ENCODE assay signal across 19 cellular contexts in genomic region chr20:32518593-32519366, GRCh38.
DNase-seq lines count a peak whose midpoint lies in the region; TF ChIP-seq lines count a peak whose summit lies in the region.
"Had no signal": no experiment of that assay in that cellular context is flagged by ENCODE, and none has a peak within 500 bp of the region (broad histone marks: within the 10 kb centered on the region; RNA-seq: fewer than 3 reads in every experiment).

No MANE protein-coding gene starts in this region.

- WGBS in trophoblast cell (ENCODE audit: extremely low coverage, insufficient coverage, insufficient read length), result no CpG with 5 or more reads among the region's 14 CpGs
- 73% methylated on average over 14 of the region's 14 CpGs for WGBS in hepatocyte (ENCODE audit: low lambda C conversion rate, missing lambda C conversion rate)

- H3K36me3 ChIP-seq in trophoblast cell (ENCODE audit: control insufficient read depth in 1 of 2, insufficient read depth in 2 of 2, low read length in 2 of 2) (no peaks in the 10 kb centered on the region), hepatocyte (replicated peaks; ENCODE audit: insufficient read depth, low read depth) (no peaks in the 10 kb centered on the region)
- H3K36me3 ChIP-seq: esophagus squamous epithelium, neutrophil had no signal

- H3K27me3 ChIP-seq in trophoblast cell (ENCODE audit: insufficient read depth, low read length) (no peaks in the 10 kb centered on the region), hepatocyte (no peaks in the 10 kb centered on the region)
- H3K27me3 ChIP-seq: neutrophil had no signal

- peak overlapping the region; percentile 6 for H2BK120ac ChIP-seq in trophoblast cell (ENCODE audit: insufficient read depth, low read length, poor library complexity)

- H3K4me1 Mint-ChIP-seq in activated T-cell treated with anti-CD3 and anti-CD28 coated beads, Interleukin-2, amount 50 U/mL, for 24 hours (ENCODE audit: low read depth), result peaks cover 59% of the 10 kb centered on the region

- H3K23ac ChIP-seq in trophoblast cell (ENCODE audit: low read length), result no peak overlapping the region

- no peaks in the 10 kb centered on the region for H3K9me3 Mint-ChIP-seq in activated T-cell treated with anti-CD3 and anti-CD28 coated beads, Interleukin-2, amount 50 U/mL, for 24 hours
- H3K9me3 Mint-ChIP-seq: activated CD4-positive, alpha-beta memory T cell treated with anti-CD3 and anti-CD28 coated beads for 36 hours; activated naive CD8-positive, alpha-beta T cell treated with anti-CD3 and anti-CD28 coated beads for 36 hours; activated T-cell treated with anti-CD3 and anti-CD28 coated beads, Interleukin-2, amount 50 U/mL, for 72 hours; stimulated activated naive CD8-positive, alpha-beta T cell treated with anti-CD3 and anti-CD28 coated beads, Interleukin-15, Interleukin-2, amounts not matched to agents 100 ng/mL and 50 ng/mL, for 24 hours; T-cell had no signal

- peak overlapping the region; percentile 78 for H3K14ac ChIP-seq in trophoblast cell (ENCODE audit: low read length)

- no peaks in the 10 kb centered on the region for H3K9me3 ChIP-seq in trophoblast cell (ENCODE audit: insufficient read depth, low read depth, low read length)
- no peaks in the 10 kb centered on the region for H3K9me3 ChIP-seq in hepatocyte (ENCODE audit: low read depth)
- H3K9me3 ChIP-seq: esophagus squamous epithelium, neutrophil had no signal

- H3K27me3 Mint-ChIP-seq in activated T-cell treated with anti-CD3 and anti-CD28 coated beads, Interleukin-2, amount 50 U/mL, for 24 hours, result no peaks in the 10 kb centered on the region
- H3K27me3 Mint-ChIP-seq: activated CD4-positive, alpha-beta memory T cell treated with anti-CD3 and anti-CD28 coated beads for 36 hours; activated naive CD8-positive, alpha-beta T cell treated with anti-CD3 and anti-CD28 coated beads for 36 hours; CD4-positive, alpha-beta memory T cell; stimulated activated naive CD8-positive, alpha-beta T cell treated with anti-CD3 and anti-CD28 coated beads, Interleukin-15, Interleukin-2, amounts not matched to agents 100 ng/mL and 50 ng/mL, for 24 hours; T-cell had no signal

- H3K18ac ChIP-seq in trophoblast cell (ENCODE audit: low read length), result no peak overlapping the region

- no peak overlapping the region for H3K9ac ChIP-seq in trophoblast cell (ENCODE audit: low read length)

- peaks cover 26% of the 10 kb centered on the region for H3K79me1 ChIP-seq in trophoblast cell (ENCODE audit: low read length)

- H4K91ac ChIP-seq in trophoblast cell (ENCODE audit: low read depth, low read length), result peak overlapping the region; percentile 90

- peak overlapping the region; percentile 6 for H3K27ac Mint-ChIP-seq in activated T-cell treated with anti-CD3 and anti-CD28 coated beads, Interleukin-2, amount 50 U/mL, for 24 hours
- H3K27ac Mint-ChIP-seq: activated CD4-positive, alpha-beta memory T cell treated with anti-CD3 and anti-CD28 coated beads for 36 hours; activated naive CD8-positive, alpha-beta T cell treated with anti-CD3 and anti-CD28 coated beads for 36 hours; activated T-cell treated with anti-CD3 and anti-CD28 coated beads, Interleukin-2, amount 50 U/mL, for 72 hours; stimulated activated naive CD8-positive, alpha-beta T cell treated with anti-CD3 and anti-CD28 coated beads, Interleukin-15, Interleukin-2, amounts not matched to agents 100 ng/mL and 50 ng/mL, for 24 hours had no signal

- H2AFZ ChIP-seq in trophoblast cell (ENCODE audit: insufficient read depth, low read length, poor library complexity), result no peak overlapping the region
- H2AFZ ChIP-seq in hepatocyte, result no peak overlapping the region

- no peak overlapping the region for H2BK5ac ChIP-seq in trophoblast cell (ENCODE audit: low read depth, low read length, poor library complexity)

- no peaks in the 10 kb centered on the region for H3K9me2 ChIP-seq in hepatocyte (replicated peaks; ENCODE audit: insufficient read depth)

- DNase-seq in activated T-cell treated with anti-CD3 and anti-CD28 coated beads, Interleukin-2, amount 50 U/mL, for 24 hours, result no peak
- no peak for DNase-seq in activated T-cell treated with anti-CD3 and anti-CD28 coated beads, Interleukin-2, amount 50 U/mL, for 1 hour
- peak; percentile 31 for DNase-seq in LHCN-M2 (ENCODE audit: low read depth)
- peak; percentile 5 for DNase-seq in fibroblast of mammary gland (ENCODE audit: low read depth)
- no peak for DNase-seq in trophoblast cell
- DNase-seq in AG20443 (ENCODE audit: low spot score), result no peak
- DNase-seq in hepatocyte (ENCODE audit: low spot score), result no peak
- DNase-seq in D341Med (ENCODE audit: low spot score), result no peak
- DNase-seq: activated CD4-positive, alpha-beta memory T cell treated with anti-CD3 and anti-CD28 coated beads for 36 hours; activated naive CD8-positive, alpha-beta T cell treated with anti-CD3 and anti-CD28 coated beads for 36 hours; activated T-cell treated with anti-CD3 and anti-CD28 coated beads, Interleukin-2, amount 50 U/mL, for 72 hours; CD4-positive, alpha-beta memory T cell; DMS79 treated with DMSO at 0.1 percent for 48 hours; esophagus squamous epithelium; midbrain; NCI-H345; T-cell had no signal

- H4K8ac ChIP-seq in trophoblast cell (ENCODE audit: low read depth, low read length), result no peak overlapping the region

- H4K12ac ChIP-seq in trophoblast cell (ENCODE audit: low read depth, low read length), result no peak overlapping the region

- peaks cover 33% of the 10 kb centered on the region for H3K36me3 Mint-ChIP-seq in activated T-cell treated with anti-CD3 and anti-CD28 coated beads, Interleukin-2, amount 50 U/mL, for 24 hours (ENCODE audit: low read depth)

- H4K20me1 ChIP-seq in hepatocyte (ENCODE audit: insufficient read depth, poor library complexity, severe bottlenecking), result no peaks in the 10 kb centered on the region

- H2BK12ac ChIP-seq in trophoblast cell (ENCODE audit: low read length), result peak overlapping the region; percentile 82

- no peak overlapping the region for H3K4me3 Mint-ChIP-seq in activated T-cell treated with anti-CD3 and anti-CD28 coated beads, Interleukin-2, amount 50 U/mL, for 24 hours
- H3K4me3 Mint-ChIP-seq: activated CD4-positive, alpha-beta memory T cell treated with anti-CD3 and anti-CD28 coated beads for 36 hours; activated naive CD8-positive, alpha-beta T cell treated with anti-CD3 and anti-CD28 coated beads for 36 hours; activated T-cell treated with anti-CD3 and anti-CD28 coated beads, Interleukin-2, amount 50 U/mL, for 72 hours; CD4-positive, alpha-beta memory T cell; stimulated activated naive CD8-positive, alpha-beta T cell treated with anti-CD3 and anti-CD28 coated beads, Interleukin-15, Interleukin-2, amounts not matched to agents 100 ng/mL and 50 ng/mL, for 24 hours; T-cell had no signal

- H3K79me2 ChIP-seq in trophoblast cell (ENCODE audit: control insufficient read depth, insufficient read depth, low read length, poor library complexity) (peaks cover 4% of the 10 kb centered on the region), hepatocyte (no peaks in the 10 kb centered on the region)

- peak overlapping the region; percentile 53 for H2AK5ac ChIP-seq in trophoblast cell (ENCODE audit: low read length)

- TF ChIP-seq CTCF in fibroblast of mammary gland (conservative IDR thresholded peaks at IDR 0.05; ENCODE audit: control insufficient read depth, insufficient read depth, low read depth, low read length), result no peak
- no peak for TF ChIP-seq CTCF in hepatocyte (IDR thresholded peaks at IDR 0.05; ENCODE audit: poor library complexity)

- H3K27ac ChIP-seq in trophoblast cell (ENCODE audit: low read depth, low read length) (no peak overlapping the region), hepatocyte (no peak overlapping the region)
- H3K27ac ChIP-seq: neutrophil had no signal

- H3K4me3 ChIP-seq in fibroblast of mammary gland (ENCODE audit: control insufficient read depth, low read depth, low read length) (no peak overlapping the region), trophoblast cell (ENCODE audit: low read depth, low read length) (peak overlapping the region; percentile 8), hepatocyte (no peak overlapping the region)
- H3K4me3 ChIP-seq: esophagus squamous epithelium had no signal

- H3K4me1 ChIP-seq in trophoblast cell (ENCODE audit: control insufficient read depth in 1 of 2, insufficient read depth in 2 of 2, low read length in 2 of 2) (peaks cover 30 to 41% of the 10 kb centered on the region in 2 experiments), hepatocyte (ENCODE audit: insufficient read depth) (peaks cover 19% of the 10 kb centered on the region)

- H3K4me2 ChIP-seq in trophoblast cell (ENCODE audit: low read length) (no peak overlapping the region), hepatocyte (no peak overlapping the region)

- H3K4ac ChIP-seq in trophoblast cell (ENCODE audit: low read depth, low read length), result no peak overlapping the region

Comparison
In these comparisons a context has a peak if more than half of its experiments do, and no peak if none do; other contexts are left out.
1. DNase-seq: peak in LHCN-M2 (single experiment) and fibroblast of mammary gland (single experiment); none in activated T-cell treated with anti-CD3 and anti-CD28 coated beads, Interleukin-2, amount 50 U/mL, for 24 hours (single experiment), activated T-cell treated with anti-CD3 and anti-CD28 coated beads, Interleukin-2, amount 50 U/mL, for 1 hour (single experiment), trophoblast cell (0 of 2), AG20443 (single experiment), hepatocyte (single experiment) and D341Med (single experiment).